In the genomic region with DNA sequence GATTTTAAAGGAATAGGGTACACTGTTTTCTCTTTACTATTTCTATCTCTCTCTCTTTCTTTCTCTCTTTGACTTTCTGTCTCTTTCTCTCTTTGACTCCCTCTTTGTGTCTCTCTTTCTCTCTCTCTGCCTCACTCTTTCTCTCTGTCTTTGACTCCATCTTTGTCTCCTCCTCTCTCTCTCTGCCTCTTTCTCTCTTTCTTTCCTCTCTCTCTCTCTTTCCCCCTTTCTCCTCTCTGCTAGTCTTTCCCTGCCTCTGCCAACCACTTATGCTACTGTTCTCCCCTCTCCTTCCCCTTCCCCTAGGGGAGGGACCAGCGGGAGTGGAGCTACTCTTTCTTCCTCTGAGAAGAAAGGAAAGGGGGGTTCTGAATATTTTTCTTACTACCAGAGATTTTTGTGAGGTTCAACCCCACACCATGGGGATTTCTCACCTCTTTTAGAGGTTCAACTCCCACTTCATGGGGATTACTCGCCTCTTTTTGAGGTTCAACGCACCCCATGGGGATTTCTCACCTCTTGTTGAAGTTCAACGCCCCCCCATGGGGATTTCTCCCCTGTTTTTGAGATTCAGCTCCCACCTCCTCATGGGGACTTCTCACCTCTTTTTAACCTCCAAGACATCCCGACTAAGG, we compare ENCODE assay signal across 14 cellular contexts.
DNase-seq lines count a peak whose midpoint lies in the region; ATAC-seq and TF ChIP-seq lines count a peak whose summit lies in the region.
"Had no signal": no experiment of that assay in that cellular context is flagged by ENCODE, and none has a peak within 500 bp of the region (broad histone marks: within the 10 kb centered on the region; RNA-seq: fewer than 3 reads in every experiment).

No MANE protein-coding gene starts in this region.

- H3K9me3 ChIP-seq in H9 (ENCODE audit: control insufficient read depth, low read depth, low read length) (no peaks in the 10 kb centered on the region), WERI-Rb-1 (ENCODE audit: severe bottlenecking) (no peaks in the 10 kb centered on the region)
- H3K9me3 ChIP-seq: MG63, SK-N-SH had no signal

- no peak overlapping the region for H3K9ac ChIP-seq in H9 (ENCODE audit: extremely low read depth, insufficient read length, low read length)
- H3K9ac ChIP-seq: SK-N-SH had no signal

- no peak overlapping the region for H2BK20ac ChIP-seq in H9 (ENCODE audit: low read depth, low read length, poor library complexity, severe bottlenecking)

- no peaks in the 10 kb centered on the region for H4K20me1 ChIP-seq in H9 (ENCODE audit: control insufficient read depth, insufficient read depth, insufficient read length)

- no peak overlapping the region for H2BK5ac ChIP-seq in H9 (ENCODE audit: insufficient read length, low read length)

- H3K4me1 ChIP-seq in H9 (ENCODE audit: insufficient read depth, low read length) = peaks cover 2% of the 10 kb centered on the region; the same call in 1 of the 2 replicates

- H3K4me3 Mint-ChIP-seq in H9 (peak overlapping the region; percentile 54 to 65), nephron progenitor cell (peak overlapping the region; percentile 70)
- H3K4me3 Mint-ChIP-seq in effector memory CD8-positive, alpha-beta T cell = no peak overlapping the region

- no peak overlapping the region for H2BK12ac ChIP-seq in H9 (ENCODE audit: insufficient read length, low read depth, low read length)

- H3K27me3 ChIP-seq in H9 (ENCODE audit: insufficient read depth, low read length) (no peaks in the 10 kb centered on the region), WERI-Rb-1 (ENCODE audit: insufficient read depth, low read depth, severe bottlenecking) (no peaks in the 10 kb centered on the region)
- H3K27me3 ChIP-seq: MG63 had no signal

- H3K27ac ChIP-seq in H9 (ENCODE audit: insufficient read length, low read depth, low read length) = no peak overlapping the region
- no peak overlapping the region for H3K27ac ChIP-seq in WERI-Rb-1
- H3K27ac ChIP-seq: VCaP had no signal

- H3K79me1 ChIP-seq in H9 (ENCODE audit: insufficient read depth, low read depth, low read length, poor library complexity, severe bottlenecking) = no peaks in the 10 kb centered on the region

- H3K4ac ChIP-seq in H9 (ENCODE audit: low read depth, low read length) = no peak overlapping the region

- no peak overlapping the region for H4K5ac ChIP-seq in H9 (ENCODE audit: insufficient read length, low read depth, low read length)

- H3K4me1 Mint-ChIP-seq in H9 = peaks cover 55 to 56% of the 10 kb centered on the region in 2 experiments
- peaks cover 0 to 18% of the 10 kb centered on the region in 2 donors for H3K4me1 Mint-ChIP-seq in effector memory CD8-positive, alpha-beta T cell (ENCODE audit: low read depth in 2 of 2)
- H3K4me1 Mint-ChIP-seq in nephron progenitor cell = peaks cover 58% of the 10 kb centered on the region

- H4K91ac ChIP-seq in H9 (ENCODE audit: insufficient read length, low read depth, low read length) = no peak overlapping the region

- no peaks in the 10 kb centered on the region for H3K79me2 ChIP-seq in H9 (ENCODE audit: insufficient read depth, low read length)

- H2BK120ac ChIP-seq in H9 (ENCODE audit: low read depth, low read length, poor library complexity, severe bottlenecking) = no peak overlapping the region

- H3K18ac ChIP-seq in H9 (ENCODE audit: insufficient read length, low read depth, low read length) = no peak overlapping the region

- DNase-seq in H9 = no peak
- DNase-seq in effector memory CD8-positive, alpha-beta T cell = no peak
- DNase-seq in nephron progenitor cell = no peak
- DNase-seq in NCI-H2107 (lab: John Stamatoyannopoulos, UW) = no peak
- DNase-seq in WERI-Rb-1 = no peak
- DNase-seq: C1 segment of cervical spinal cord; GOT3; SK-N-SH; stimulated activated CD4-positive, alpha-beta T cell treated with anti-CD3 and anti-CD28 coated beads, Interleukin-4, amount 100 ng/mL, for 1 hour; stimulated activated naive CD4-positive, alpha-beta T cell had no signal

- peaks cover 0 to 3% of the 10 kb centered on the region in 2 experiments; a peak in 3 of 5 replicates for H3K9me3 Mint-ChIP-seq in H9
- H3K9me3 Mint-ChIP-seq in effector memory CD8-positive, alpha-beta T cell = no peaks in the 10 kb centered on the region
- H3K9me3 Mint-ChIP-seq in nephron progenitor cell = peaks cover 6% of the 10 kb centered on the region

- no CpG with 5 or more reads among the region's 5 CpGs for WGBS in H9 (ENCODE audit: extremely low coverage, insufficient read length, low lambda C conversion rate)

- H2AK5ac ChIP-seq in H9 (ENCODE audit: insufficient read length, low read length) = no peak overlapping the region

- ATAC-seq in effector memory CD8-positive, alpha-beta T cell (replicated peaks) = no peak
- no peak for ATAC-seq in GM18909 (IDR thresholded peaks at IDR 0.05; ENCODE audit: poor library complexity, unreplicated experiment)

- H3K27me3 Mint-ChIP-seq in H9 (ENCODE audit: low read depth) (peaks cover 2% of the 10 kb centered on the region; the same call in 1 of the 2 replicates), nephron progenitor cell (ENCODE audit: low read depth, poor library complexity) (no peaks in the 10 kb centered on the region)
- H3K27me3 Mint-ChIP-seq in effector memory CD8-positive, alpha-beta T cell = no peaks in the 10 kb centered on the region

- H3T11ph ChIP-seq in H9 (ENCODE audit: low read length) = no peak overlapping the region

- H3K27ac Mint-ChIP-seq in H9 (peak overlapping the region; percentile 81 to 96 (median 83)), nephron progenitor cell (peak overlapping the region; percentile 38)
- H3K27ac Mint-ChIP-seq in effector memory CD8-positive, alpha-beta T cell = peak overlapping the region; percentile 2 to 22

- H3K23me2 ChIP-seq in H9 (ENCODE audit: insufficient read length, low read depth, low read length, poor library complexity, severe bottlenecking) = no peaks in the 10 kb centered on the region

- H3K4me2 ChIP-seq in H9 (ENCODE audit: insufficient read depth, insufficient read length, low read length) = peak overlapping the region; percentile 75
- H3K4me2 ChIP-seq: SK-N-SH had no signal

- no peak overlapping the region for H3K23ac ChIP-seq in H9 (ENCODE audit: insufficient read length, low read depth, low read length)

- no peak overlapping the region for H4K8ac ChIP-seq in H9 (replicated peaks; ENCODE audit: insufficient read length, low read depth, low read length)

- no peaks in the 10 kb centered on the region for H3K36me3 ChIP-seq in WERI-Rb-1
- H3K36me3 ChIP-seq: MG63 had no signal

- no peak overlapping the region for H2BK15ac ChIP-seq in H9 (ENCODE audit: low read depth, low read length)

- TF ChIP-seq CTCF in H9 (conservative IDR thresholded peaks at IDR 0.05) (no peak), nephron progenitor cell (IDR thresholded peaks at IDR 0.05) (no peak), WERI-Rb-1 (IDR thresholded peaks at IDR 0.05; ENCODE audit: low read depth, low read length) (no peak)

- H2AFZ ChIP-seq in H9 (ENCODE audit: low read length) = no peak overlapping the region

- H3K14ac ChIP-seq in H9 (ENCODE audit: insufficient read depth, low read length) = no peak overlapping the region

- no peak overlapping the region for H3K56ac ChIP-seq in H9 (ENCODE audit: insufficient read length, low read depth, low read length)

- peak overlapping the region; percentile 50; the same call in 1 of the 2 replicates for H3K4me3 ChIP-seq in GM08714 (ENCODE audit: low read length)
- no peak overlapping the region for H3K4me3 ChIP-seq in WERI-Rb-1 (ENCODE audit: low read depth, low read length)

- peaks cover 5 to 12% (median 8%) of the 10 kb centered on the region in 3 experiments; a peak in 6 of 7 replicates for H3K36me3 Mint-ChIP-seq in H9 (ENCODE audit: insufficient read depth in 1 of 3, low read depth in 3 of 3)
- peaks cover 12% of the 10 kb centered on the region for H3K36me3 Mint-ChIP-seq in effector memory CD8-positive, alpha-beta T cell (ENCODE audit: insufficient read depth)
- peaks cover 4% of the 10 kb centered on the region for H3K36me3 Mint-ChIP-seq in nephron progenitor cell (ENCODE audit: low read depth)

Comparison
In these comparisons a context has a peak if more than half of its experiments do, and no peak if none do; other contexts are left out.
1. H3K27ac Mint-ChIP-seq: peak in every context shown above with its lines; median percentile 83 in H9; 38 in nephron progenitor cell; 12 in effector memory CD8-positive, alpha-beta T cell.
2. H3K4me3 Mint-ChIP-seq: peak in H9 (2 of 2) and nephron progenitor cell (single experiment); none in effector memory CD8-positive, alpha-beta T cell (0 of 2).